In the genomic region with DNA sequence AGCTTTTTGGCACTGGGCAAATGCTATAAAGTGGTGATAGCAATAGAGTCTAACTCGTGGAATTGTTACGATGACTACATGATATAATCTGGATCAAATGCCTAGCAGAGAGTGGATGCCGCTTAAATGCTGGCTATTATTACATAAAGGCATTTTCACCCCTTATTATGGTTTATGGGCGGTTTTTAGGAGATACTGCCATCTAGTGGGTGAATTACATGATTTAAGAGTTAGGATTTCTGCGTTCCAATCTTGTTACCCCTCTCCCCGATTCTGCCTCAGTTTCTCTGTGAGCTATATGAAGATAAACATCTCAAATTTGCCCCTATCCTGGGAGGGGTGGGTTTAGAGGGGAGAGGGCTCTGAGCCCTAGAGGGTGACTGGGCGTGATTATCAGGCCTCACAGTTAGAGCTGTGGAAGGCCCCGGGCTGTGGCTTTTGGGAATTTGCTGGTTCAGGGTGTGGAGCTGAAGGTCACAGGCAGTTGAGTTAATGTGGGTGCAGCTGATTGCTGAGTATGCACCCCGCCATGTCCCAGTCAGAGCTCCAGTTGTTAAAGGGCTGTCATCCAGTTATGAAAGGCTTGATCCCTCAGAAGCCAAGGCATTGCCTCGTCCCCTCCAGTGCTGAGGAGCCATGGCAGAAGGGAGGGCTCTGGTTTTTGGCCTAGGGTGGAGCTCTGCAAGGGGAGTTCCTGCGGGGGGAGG, we compare ENCODE assay signal across 9 cellular contexts. TPM values are rescaled to one million over a fixed set of nuclear protein-coding genes. Genes with fewer than 3 reads are reported as not detected.
DNase-seq lines count a peak whose midpoint lies in the region; TF ChIP-seq lines count a peak whose summit lies in the region.
"Had no signal": no experiment of that assay in that cellular context is flagged by ENCODE, and none has a peak within 500 bp of the region (broad histone marks: within the 10 kb centered on the region; RNA-seq: fewer than 3 reads in every experiment).

No MANE protein-coding gene starts in this region.

- H3K9me3 ChIP-seq in ascending aorta (no peaks in the 10 kb centered on the region), tibial artery (no peaks in the 10 kb centered on the region)
- H3K9me3 ChIP-seq: BLaER1 had no signal

- intact Hi-C loops in ascending aorta (cut with DNase I), result loop anchor here (10.0 kb wide), 1 partner anchor 490 kb away; no protein-coding TSS in a partner anchor
- intact Hi-C loops in tibial artery (cut with DNase I; ENCODE audit: low total_unique reads), result no loop called here

- H3K27me3 ChIP-seq in ascending aorta (no peaks in the 10 kb centered on the region), tibial artery (no peaks in the 10 kb centered on the region)
- H3K27me3 ChIP-seq: BLaER1 had no signal

- H3K27ac ChIP-seq in ascending aorta (no peak overlapping the region), tibial artery (no peak overlapping the region)
- H3K27ac ChIP-seq: BLaER1 had no signal

- no peaks in the 10 kb centered on the region for H3K9me3 Mint-ChIP-seq in immature natural killer cell

- no peak for TF ChIP-seq POLR2A in NB4 (IDR thresholded peaks at IDR 0.05; ENCODE audit: extremely low read depth, insufficient read length)

- no peak overlapping the region for H3K4me3 ChIP-seq in NB4 (ENCODE audit: low read depth, low read length)
- no peak overlapping the region for H3K4me3 ChIP-seq in ascending aorta
- H3K4me3 ChIP-seq in tibial artery, result no peak overlapping the region
- H3K4me3 ChIP-seq: BLaER1 had no signal

- no peak overlapping the region for H3K4me3 Mint-ChIP-seq in immature natural killer cell

- peaks cover 0 to 3% (median 0%) of the 10 kb centered on the region in 3 donors for H3K27me3 Mint-ChIP-seq in immature natural killer cell (ENCODE audit: low read depth in 3 of 3)

- TF ChIP-seq CTCF in NB4 (IDR thresholded peaks at IDR 0.05; ENCODE audit: low read depth, low read length) (peak; percentile 38), ascending aorta (IDR thresholded peaks at IDR 0.05) (peak; percentile 6 to 59 (median 37)), tibial artery (IDR thresholded peaks at IDR 0.05) (peak; percentile 49 to 50)

- H3K4me1 ChIP-seq in ascending aorta (no peaks in the 10 kb centered on the region), tibial artery (no peaks in the 10 kb centered on the region)
- H3K4me1 ChIP-seq: BLaER1 had no signal

- peaks cover 32 to 39% (median 37%) of the 10 kb centered on the region in 3 donors for H3K36me3 Mint-ChIP-seq in immature natural killer cell

- no peak overlapping the region for H3K27ac Mint-ChIP-seq in immature natural killer cell

- peak; percentile 34 for DNase-seq in DMS153 treated with DMSO at 0.1 percent for 48 hours (lab: John Stamatoyannopoulos, UW; ENCODE audit: unreplicated experiment)
- DNase-seq in DMS153 (lab: John Stamatoyannopoulos, UW), result no peak
- DNase-seq in NB4 (ENCODE audit: low read depth), result peak; percentile 53
- peak in 1 of 2 donors; percentile 63 for DNase-seq in ascending aorta (ENCODE audit: low spot score in 2 of 2)
- DNase-seq in immature natural killer cell, result peak in 2 of 3 donors; percentile 14 to 18
- peak in 1 of 2 donors; percentile 33 for DNase-seq in tibial artery
- no peak for DNase-seq in activated T-cell treated with anti-CD3 and anti-CD28 coated beads for 4 hours
- no peak for DNase-seq in activated naive CD4-positive, alpha-beta T cell (lab: John Stamatoyannopoulos, UW)

- H3K36me3 ChIP-seq in ascending aorta, result peaks cover 10 to 35% of the 10 kb centered on the region in 2 donors
- peaks cover 0 to 59% (median 26%) of the 10 kb centered on the region in 3 donors for H3K36me3 ChIP-seq in tibial artery

- no peaks in the 10 kb centered on the region for H3K4me1 Mint-ChIP-seq in immature natural killer cell

RNA-seq across cellular contexts. Expression of gene CLSTN3, which starts 14.4 kb away (rescaled TPM):
- 132 TPM for total RNA-seq in ascending aorta
- polyA plus RNA-seq in immature natural killer cell, result 10 to 100 TPM in 2 of 3 donors, 1 to 10 TPM in 1; 7.6 to 18.9 (median 13.8) TPM

RNA-seq across cellular contexts. Expression of gene RBP5, which starts 15.9 kb away (rescaled TPM):
- total RNA-seq in ascending aorta, result 0.96 TPM
- polyA plus RNA-seq in immature natural killer cell, result not detected

RNA-seq across cellular contexts. Expression of gene C1RL, which starts 35.6 kb away (rescaled TPM):
- 196 TPM for total RNA-seq in ascending aorta
- polyA plus RNA-seq in immature natural killer cell, result 10 to 100 TPM in 1 of 3 donors, 1 to 10 TPM in 1, under 1 TPM in 1; 0.75 to 10.5 (median 8.5) TPM

RNA-seq across cellular contexts. Expression of gene PEX5, which starts 44.9 kb away (rescaled TPM):
- 61.7 TPM for total RNA-seq in ascending aorta
- 10 to 100 TPM; 11.9 to 22.6 (median 17.1) TPM for polyA plus RNA-seq in immature natural killer cell

RNA-seq across cellular contexts. Expression of gene C1R, which starts 52.3 kb away (rescaled TPM):
- total RNA-seq in ascending aorta, result 1,046 TPM
- 1 to 10 TPM in 1 of 3 donors, under 1 TPM in 1, not detected in 1; 0.98 to 3.9 TPM for polyA plus RNA-seq in immature natural killer cell

Comparison
In these comparisons a context has a peak if more than half of its experiments do, and no peak if none do; other contexts are left out.
1. DNase-seq: peak in DMS153 treated with DMSO at 0.1 percent for 48 hours (single experiment), NB4 (single experiment) and immature natural killer cell (2 of 3); none in DMS153 (single experiment), activated T-cell treated with anti-CD3 and anti-CD28 coated beads for 4 hours (single experiment) and activated naive CD4-positive, alpha-beta T cell (0 of 4).
2. Peak in every context shown above with its lines, with median percentiles within 50 percentile points of each other: CTCF ChIP-seq.